1 cellular context compared by ENCODE assay signal in the genomic region with DNA sequence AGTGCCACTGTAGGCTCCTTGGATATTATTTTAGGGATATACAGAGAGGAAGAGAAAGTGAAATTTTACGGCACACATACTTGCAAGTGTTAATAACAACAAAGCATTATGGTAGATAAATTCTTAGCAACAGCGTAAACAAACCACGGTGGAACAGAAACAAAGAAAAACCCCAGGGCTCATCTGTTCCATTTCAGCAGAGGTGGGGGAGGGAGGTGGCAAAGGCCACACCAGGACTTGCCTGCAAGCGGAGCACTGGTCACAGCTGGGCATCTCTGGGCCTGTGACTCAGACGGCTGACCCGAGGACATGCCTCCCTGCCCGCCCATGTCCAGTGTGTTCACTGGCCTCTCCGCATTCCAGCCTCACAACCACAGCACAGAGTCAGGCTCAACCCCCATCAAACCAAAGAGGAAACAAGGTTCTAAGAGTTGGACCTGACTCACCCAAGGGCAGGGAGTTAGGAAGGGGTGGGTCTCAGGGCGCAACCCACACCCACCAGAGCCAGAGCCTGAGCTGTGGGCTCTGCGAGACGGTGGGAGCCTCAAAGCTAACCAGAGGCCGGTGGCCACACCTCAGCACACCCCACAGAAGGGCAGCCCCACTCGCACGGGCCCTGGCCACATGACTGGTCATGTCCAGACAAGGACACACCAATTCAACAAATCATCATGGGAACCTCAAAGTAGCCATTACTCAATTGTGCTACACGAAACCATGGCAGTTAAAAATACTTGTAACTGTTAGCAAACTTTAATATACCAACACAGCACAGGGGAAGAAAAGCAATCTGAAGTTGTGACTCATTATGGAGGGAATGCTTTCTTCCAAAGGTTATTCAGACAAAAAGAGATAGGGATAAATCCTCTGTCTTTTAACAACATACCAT.
TF ChIP-seq lines count a peak whose summit lies in the region.

No MANE protein-coding gene starts in this region.

TF ChIP-seq in HepG2, 621 proteins besides CTCF, POLR2A, EP300 and RAD21 (continued from another document and continues in another):
- TF ChIP-seq ZNF747 (CRISPR knock-in tag; IDR thresholded peaks at IDR 0.05; ENCODE audit: borderline replicate concordance) (peak; percentile 70; the same call in 1 of the 2 replicates), ATRX (CRISPR knock-in tag; IDR thresholded peaks at IDR 0.05; ENCODE audit: borderline replicate concordance) (no peak), CBX5 (CRISPR knock-in tag; IDR thresholded peaks at IDR 0.05; ENCODE audit: borderline replicate concordance) (peak; percentile 89; the same call in 1 of the 2 replicates), ZNF839 (CRISPR knock-in tag; IDR thresholded peaks at IDR 0.05; ENCODE audit: borderline replicate concordance) (peak; percentile 55; the same call in 1 of the 2 replicates), SP5 (CRISPR knock-in tag; IDR thresholded peaks at IDR 0.05; ENCODE audit: borderline replicate concordance, low read depth) (peak; percentile 74), ZBTB46 (CRISPR knock-in tag; IDR thresholded peaks at IDR 0.05; ENCODE audit: borderline replicate concordance) (no peak), KDM3A (CRISPR knock-in tag; IDR thresholded peaks at IDR 0.05; ENCODE audit: low read depth) (peak; percentile 36; the same call in 1 of the 2 replicates), PITX1 (CRISPR knock-in tag; IDR thresholded peaks at IDR 0.05) (peak; percentile 50; the same call in 1 of the 2 replicates), ZEB1 (IDR thresholded peaks at IDR 0.05; ENCODE audit: insufficient replicate concordance, low read depth) (no peak), PHF20 (CRISPR knock-in tag; IDR thresholded peaks at IDR 0.05) (peak; percentile 41; the same call in 1 of the 2 replicates), ZNF543 (CRISPR knock-in tag; IDR thresholded peaks at IDR 0.05) (peak; percentile 52; the same call in 1 of the 2 replicates), NFATC3 (CRISPR knock-in tag; IDR thresholded peaks at IDR 0.05) (no peak), ZFP36L1 (CRISPR knock-in tag; IDR thresholded peaks at IDR 0.05) (no peak), GABPA (IDR thresholded peaks at IDR 0.05; ENCODE audit: low read depth, low read length) (no peak), GABPA (CRISPR knock-in tag; IDR thresholded peaks at IDR 0.05; ENCODE audit: low read depth) (0 out of 2 replicates have a peak, but pooled peaks have one; percentile 19), ELF4 (CRISPR knock-in tag; IDR thresholded peaks at IDR 0.05; ENCODE audit: borderline replicate concordance) (no peak), SNAPC2 (CRISPR knock-in tag; IDR thresholded peaks at IDR 0.05) (peak; percentile 75), ASH2L (IDR thresholded peaks at IDR 0.05; ENCODE audit: insufficient read length, low read depth, low read length) (peak; percentile 89), GATAD1 (CRISPR knock-in tag; IDR thresholded peaks at IDR 0.05) (0 out of 2 replicates have a peak, but pooled peaks have one; percentile 21), PRPF4 (IDR thresholded peaks at IDR 0.05; ENCODE audit: low read depth, low read length, poor library complexity, severe bottlenecking) (no peak), TP53 (CRISPR knock-in tag; conservative IDR thresholded peaks at IDR 0.05) (peak; percentile 47; the same call in 1 of the 2 replicates), ZNF782 (CRISPR knock-in tag; IDR thresholded peaks at IDR 0.05; ENCODE audit: borderline replicate concordance) (no peak), TBX3 (IDR thresholded peaks at IDR 0.05; ENCODE audit: borderline replicate concordance) (peak; percentile 86; the same call in 1 of the 2 replicates), KMT2A (CRISPR knock-in tag; IDR thresholded peaks at IDR 0.05) (peak; percentile 65; the same call in 1 of the 2 replicates), SYNCRIP (IDR thresholded peaks at IDR 0.05; ENCODE audit: insufficient read depth, low read depth, low read length) (no peak), SATB2 (CRISPR knock-in tag; IDR thresholded peaks at IDR 0.05) (no peak), ZNF468 (CRISPR knock-in tag; IDR thresholded peaks at IDR 0.05) (no peak), PBX3 (CRISPR knock-in tag; IDR thresholded peaks at IDR 0.05; ENCODE audit: borderline replicate concordance) (no peak), ZNF572 (CRISPR knock-in tag; IDR thresholded peaks at IDR 0.05) (no peak), THRA (CRISPR knock-in tag; IDR thresholded peaks at IDR 0.05; ENCODE audit: borderline replicate concordance) (peak; percentile 75; the same call in 1 of the 2 replicates), KDM4B (CRISPR knock-in tag; IDR thresholded peaks at IDR 0.05) (no peak; the same call in 1 of the 2 replicates)
- TF ChIP-seq, protein P1, sequence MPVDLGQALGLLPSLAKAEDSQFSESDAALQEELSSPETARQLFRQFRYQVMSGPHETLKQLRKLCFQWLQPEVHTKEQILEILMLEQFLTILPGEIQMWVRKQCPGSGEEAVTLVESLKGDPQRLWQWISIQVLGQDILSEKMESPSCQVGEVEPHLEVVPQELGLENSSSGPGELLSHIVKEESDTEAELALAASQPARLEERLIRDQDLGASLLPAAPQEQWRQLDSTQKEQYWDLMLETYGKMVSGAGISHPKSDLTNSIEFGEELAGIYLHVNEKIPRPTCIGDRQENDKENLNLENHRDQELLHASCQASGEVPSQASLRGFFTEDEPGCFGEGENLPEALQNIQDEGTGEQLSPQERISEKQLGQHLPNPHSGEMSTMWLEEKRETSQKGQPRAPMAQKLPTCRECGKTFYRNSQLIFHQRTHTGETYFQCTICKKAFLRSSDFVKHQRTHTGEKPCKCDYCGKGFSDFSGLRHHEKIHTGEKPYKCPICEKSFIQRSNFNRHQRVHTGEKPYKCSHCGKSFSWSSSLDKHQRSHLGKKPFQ (CRISPR knock-in tag; IDR thresholded peaks at IDR 0.05; ENCODE audit: insufficient replicate concordance), result no peak
- TF ChIP-seq, protein P2, sequence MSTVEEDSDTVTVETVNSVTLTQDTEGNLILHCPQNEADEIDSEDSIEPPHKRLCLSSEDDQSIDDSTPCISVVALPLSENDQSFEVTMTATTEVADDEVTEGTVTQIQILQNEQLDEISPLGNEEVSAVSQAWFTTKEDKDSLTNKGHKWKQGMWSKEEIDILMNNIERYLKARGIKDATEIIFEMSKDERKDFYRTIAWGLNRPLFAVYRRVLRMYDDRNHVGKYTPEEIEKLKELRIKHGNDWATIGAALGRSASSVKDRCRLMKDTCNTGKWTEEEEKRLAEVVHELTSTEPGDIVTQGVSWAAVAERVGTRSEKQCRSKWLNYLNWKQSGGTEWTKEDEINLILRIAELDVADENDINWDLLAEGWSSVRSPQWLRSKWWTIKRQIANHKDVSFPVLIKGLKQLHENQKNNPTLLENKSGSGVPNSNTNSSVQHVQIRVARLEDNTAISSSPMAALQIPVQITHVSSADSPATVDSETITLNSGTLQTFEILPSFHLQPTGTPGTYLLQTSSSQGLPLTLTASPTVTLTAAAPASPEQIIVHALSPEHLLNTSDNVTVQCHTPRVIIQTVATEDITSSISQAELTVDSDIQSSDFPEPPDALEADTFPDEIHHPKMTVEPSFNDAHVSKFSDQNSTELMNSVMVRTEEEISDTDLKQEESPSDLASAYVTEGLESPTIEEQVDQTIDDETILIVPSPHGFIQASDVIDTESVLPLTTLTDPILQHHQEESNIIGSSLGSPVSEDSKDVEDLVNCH (CRISPR knock-in tag; IDR thresholded peaks at IDR 0.05), result no peak
- TF ChIP-seq, protein P3, sequence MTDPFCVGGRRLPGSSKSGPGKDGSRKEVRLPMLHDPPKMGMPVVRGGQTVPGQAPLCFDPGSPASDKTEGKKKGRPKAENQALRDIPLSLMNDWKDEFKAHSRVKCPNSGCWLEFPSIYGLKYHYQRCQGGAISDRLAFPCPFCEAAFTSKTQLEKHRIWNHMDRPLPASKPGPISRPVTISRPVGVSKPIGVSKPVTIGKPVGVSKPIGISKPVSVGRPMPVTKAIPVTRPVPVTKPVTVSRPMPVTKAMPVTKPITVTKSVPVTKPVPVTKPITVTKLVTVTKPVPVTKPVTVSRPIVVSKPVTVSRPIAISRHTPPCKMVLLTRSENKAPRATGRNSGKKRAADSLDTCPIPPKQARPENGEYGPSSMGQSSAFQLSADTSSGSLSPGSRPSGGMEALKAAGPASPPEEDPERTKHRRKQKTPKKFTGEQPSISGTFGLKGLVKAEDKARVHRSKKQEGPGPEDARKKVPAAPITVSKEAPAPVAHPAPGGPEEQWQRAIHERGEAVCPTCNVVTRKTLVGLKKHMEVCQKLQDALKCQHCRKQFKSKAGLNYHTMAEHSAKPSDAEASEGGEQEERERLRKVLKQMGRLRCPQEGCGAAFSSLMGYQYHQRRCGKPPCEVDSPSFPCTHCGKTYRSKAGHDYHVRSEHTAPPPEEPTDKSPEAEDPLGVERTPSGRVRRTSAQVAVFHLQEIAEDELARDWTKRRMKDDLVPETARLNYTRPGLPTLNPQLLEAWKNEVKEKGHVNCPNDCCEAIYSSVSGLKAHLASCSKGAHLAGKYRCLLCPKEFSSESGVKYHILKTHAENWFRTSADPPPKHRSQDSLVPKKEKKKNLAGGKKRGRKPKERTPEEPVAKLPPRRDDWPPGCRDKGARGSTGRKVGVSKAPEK (CRISPR knock-in tag; IDR thresholded peaks at IDR 0.05; ENCODE audit: borderline replicate concordance), result 0 out of 2 replicates have a peak, but pooled peaks have one; percentile 74
- TF ChIP-seq, protein P4, sequence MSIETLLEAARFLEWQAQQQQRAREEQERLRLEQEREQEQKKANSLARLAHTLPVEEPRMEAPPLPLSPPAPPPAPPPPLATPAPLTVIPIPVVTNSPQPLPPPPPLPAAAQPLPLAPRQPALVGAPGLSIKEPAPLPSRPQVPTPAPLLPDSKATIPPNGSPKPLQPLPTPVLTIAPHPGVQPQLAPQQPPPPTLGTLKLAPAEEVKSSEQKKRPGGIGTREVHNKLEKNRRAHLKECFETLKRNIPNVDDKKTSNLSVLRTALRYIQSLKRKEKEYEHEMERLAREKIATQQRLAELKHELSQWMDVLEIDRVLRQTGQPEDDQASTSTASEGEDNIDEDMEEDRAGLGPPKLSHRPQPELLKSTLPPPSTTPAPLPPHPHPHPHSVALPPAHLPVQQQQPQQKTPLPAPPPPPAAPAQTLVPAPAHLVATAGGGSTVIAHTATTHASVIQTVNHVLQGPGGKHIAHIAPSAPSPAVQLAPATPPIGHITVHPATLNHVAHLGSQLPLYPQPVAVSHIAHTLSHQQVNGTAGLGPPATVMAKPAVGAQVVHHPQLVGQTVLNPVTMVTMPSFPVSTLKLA (IDR thresholded peaks at IDR 0.05), result peak; percentile 40; the same call in 1 of the 2 replicates
- TF ChIP-seq, protein P5, sequence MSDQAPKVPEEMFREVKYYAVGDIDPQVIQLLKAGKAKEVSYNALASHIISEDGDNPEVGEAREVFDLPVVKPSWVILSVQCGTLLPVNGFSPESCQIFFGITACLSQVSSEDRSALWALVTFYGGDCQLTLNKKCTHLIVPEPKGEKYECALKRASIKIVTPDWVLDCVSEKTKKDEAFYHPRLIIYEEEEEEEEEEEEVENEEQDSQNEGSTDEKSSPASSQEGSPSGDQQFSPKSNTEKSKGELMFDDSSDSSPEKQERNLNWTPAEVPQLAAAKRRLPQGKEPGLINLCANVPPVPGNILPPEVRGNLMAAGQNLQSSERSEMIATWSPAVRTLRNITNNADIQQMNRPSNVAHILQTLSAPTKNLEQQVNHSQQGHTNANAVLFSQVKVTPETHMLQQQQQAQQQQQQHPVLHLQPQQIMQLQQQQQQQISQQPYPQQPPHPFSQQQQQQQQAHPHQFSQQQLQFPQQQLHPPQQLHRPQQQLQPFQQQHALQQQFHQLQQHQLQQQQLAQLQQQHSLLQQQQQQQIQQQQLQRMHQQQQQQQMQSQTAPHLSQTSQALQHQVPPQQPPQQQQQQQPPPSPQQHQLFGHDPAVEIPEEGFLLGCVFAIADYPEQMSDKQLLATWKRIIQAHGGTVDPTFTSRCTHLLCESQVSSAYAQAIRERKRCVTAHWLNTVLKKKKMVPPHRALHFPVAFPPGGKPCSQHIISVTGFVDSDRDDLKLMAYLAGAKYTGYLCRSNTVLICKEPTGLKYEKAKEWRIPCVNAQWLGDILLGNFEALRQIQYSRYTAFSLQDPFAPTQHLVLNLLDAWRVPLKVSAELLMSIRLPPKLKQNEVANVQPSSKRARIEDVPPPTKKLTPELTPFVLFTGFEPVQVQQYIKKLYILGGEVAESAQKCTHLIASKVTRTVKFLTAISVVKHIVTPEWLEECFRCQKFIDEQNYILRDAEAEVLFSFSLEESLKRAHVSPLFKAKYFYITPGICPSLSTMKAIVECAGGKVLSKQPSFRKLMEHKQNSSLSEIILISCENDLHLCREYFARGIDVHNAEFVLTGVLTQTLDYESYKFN (CRISPR knock-in tag; conservative IDR thresholded peaks at IDR 0.05), result peak; percentile 81
